In the genomic region with DNA sequence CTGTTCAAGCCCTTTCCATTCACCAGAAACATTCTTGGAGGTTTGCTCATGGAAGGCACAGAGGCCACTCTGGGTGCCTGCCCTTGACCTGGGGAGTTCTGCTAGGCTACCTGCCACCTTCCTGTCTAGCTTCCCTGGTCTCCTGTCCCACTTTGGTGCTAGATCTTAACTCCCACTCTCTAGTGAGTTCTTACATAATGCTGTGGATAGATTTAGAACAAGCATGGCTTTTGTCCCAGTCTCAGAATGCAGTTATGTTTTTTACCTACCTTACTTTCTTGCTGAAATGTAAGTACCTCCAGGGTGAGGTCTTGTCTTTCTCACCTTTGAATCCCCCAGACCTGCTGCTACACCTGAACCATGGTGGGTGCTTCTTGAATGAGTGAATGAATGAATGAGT, we compare ENCODE assay signal across 18 cellular contexts.
"Had no signal": no experiment of that assay in that cellular context is flagged by ENCODE, and none has a peak within 500 bp of the region (broad histone marks: within the 10 kb centered on the region; RNA-seq: fewer than 3 reads in every experiment).

No MANE protein-coding gene starts in this region.

- H3K4me3 Mint-ChIP-seq: dendritic cell treated with granulocyte-macrophage colony-stimulating factor and Interleukin-4, amounts not matched to agents 40 ng/mL and 50 ng/mL, for 4 days; effector memory CD8-positive, alpha-beta T cell; immature natural killer cell had no signal

- H3K36me3 ChIP-seq: colonic mucosa, esophagus muscularis mucosa, gastroesophageal sphincter, heart left ventricle, left lung, lower lobe of right lung had no signal

- H3K4me3 ChIP-seq: colonic mucosa, esophagus muscularis mucosa, gastroesophageal sphincter, heart left ventricle, hepatocyte, left lung, lower lobe of right lung had no signal

- H3K27me3 ChIP-seq: colonic mucosa, esophagus muscularis mucosa, gastroesophageal sphincter, left lung had no signal

- DNase-seq: colonic mucosa; cortex of kidney; effector CD8-positive, alpha-beta T cell; effector memory CD8-positive, alpha-beta T cell; foreskin keratinocyte; heart left ventricle; hypothalamus; immature natural killer cell; left cardiac atrium; left lung; left ventricle myocardium superior; lower lobe of right lung; mesenchymal stem cell; midbrain had no signal

- H3K27me3 Mint-ChIP-seq: dendritic cell treated with granulocyte-macrophage colony-stimulating factor and Interleukin-4, amounts not matched to agents 40 ng/mL and 50 ng/mL, for 4 days; effector memory CD8-positive, alpha-beta T cell had no signal

- H3K4me1 Mint-ChIP-seq: immature natural killer cell had no signal

- ATAC-seq: effector memory CD8-positive, alpha-beta T cell; foreskin keratinocyte; gastroesophageal sphincter; heart left ventricle; left cardiac atrium; left lung; left ventricle myocardium superior; lower lobe of right lung had no signal

- H3K4me1 ChIP-seq: colonic mucosa, gastroesophageal sphincter, heart left ventricle, left lung, lower lobe of right lung had no signal

- H3K27ac Mint-ChIP-seq: dendritic cell treated with granulocyte-macrophage colony-stimulating factor and Interleukin-4, amounts not matched to agents 40 ng/mL and 50 ng/mL, for 4 days; effector memory CD8-positive, alpha-beta T cell; immature natural killer cell had no signal

- H3K27ac ChIP-seq: colonic mucosa, esophagus muscularis mucosa, foreskin keratinocyte, gastroesophageal sphincter, heart left ventricle, hepatocyte, left lung, lower lobe of right lung had no signal

- H3K9me3 ChIP-seq: colonic mucosa, esophagus muscularis mucosa, gastroesophageal sphincter, lower lobe of right lung had no signal
